In the genomic region with DNA sequence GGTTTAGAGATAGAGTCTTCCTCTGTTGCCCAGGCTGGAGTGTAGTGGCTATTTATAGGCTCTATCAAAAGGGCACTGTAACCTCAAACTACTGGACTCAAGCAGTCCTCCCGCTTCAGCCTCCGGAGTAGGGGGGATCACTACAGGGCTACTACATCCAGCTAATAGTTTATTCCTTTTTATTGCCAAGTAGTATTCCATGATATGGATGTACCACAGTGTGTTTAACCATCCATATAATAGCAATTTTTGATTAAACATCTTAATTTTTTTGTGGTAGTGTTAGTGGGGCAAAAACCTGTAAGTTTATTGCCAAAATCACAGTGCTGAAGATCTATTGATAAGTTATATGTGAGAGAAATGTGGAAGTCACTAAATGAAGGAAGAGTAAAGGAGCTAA, we compare ENCODE assay signal across 1 cellular context.
TF ChIP-seq lines count a peak whose summit lies in the region.

No MANE protein-coding gene starts in this region.

TF ChIP-seq in HepG2, 621 proteins besides CTCF, POLR2A, EP300 and RAD21:
- no peak for TF ChIP-seq ZNF274 (CRISPR knock-in tag; IDR thresholded peaks at IDR 0.05)
- no peak for TF ChIP-seq JDP2 (CRISPR knock-in tag; IDR thresholded peaks at IDR 0.05; ENCODE audit: borderline replicate concordance)
- TF ChIP-seq, protein P1, sequence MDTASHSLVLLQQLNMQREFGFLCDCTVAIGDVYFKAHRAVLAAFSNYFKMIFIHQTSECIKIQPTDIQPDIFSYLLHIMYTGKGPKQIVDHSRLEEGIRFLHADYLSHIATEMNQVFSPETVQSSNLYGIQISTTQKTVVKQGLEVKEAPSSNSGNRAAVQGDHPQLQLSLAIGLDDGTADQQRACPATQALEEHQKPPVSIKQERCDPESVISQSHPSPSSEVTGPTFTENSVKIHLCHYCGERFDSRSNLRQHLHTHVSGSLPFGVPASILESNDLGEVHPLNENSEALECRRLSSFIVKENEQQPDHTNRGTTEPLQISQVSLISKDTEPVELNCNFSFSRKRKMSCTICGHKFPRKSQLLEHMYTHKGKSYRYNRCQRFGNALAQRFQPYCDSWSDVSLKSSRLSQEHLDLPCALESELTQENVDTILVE (CRISPR knock-in tag; IDR thresholded peaks at IDR 0.05): no peak
- TF ChIP-seq ZMAT3 (CRISPR knock-in tag; conservative IDR thresholded peaks at IDR 0.05): no peak
- no peak for TF ChIP-seq HNRNPH1 (optimal IDR thresholded peaks at IDR 0.05; ENCODE audit: low read depth, low read length)
- no peak for TF ChIP-seq SOX6 (IDR thresholded peaks at IDR 0.05)
- no peak for TF ChIP-seq SOX6 (CRISPR knock-in tag; IDR thresholded peaks at IDR 0.05)
- TF ChIP-seq SMAD3 (CRISPR knock-in tag; IDR thresholded peaks at IDR 0.05): no peak
- no peak for TF ChIP-seq MNT (IDR thresholded peaks at IDR 0.05)
- TF ChIP-seq TBX2 (CRISPR knock-in tag; IDR thresholded peaks at IDR 0.05; ENCODE audit: borderline replicate concordance): no peak
TF ChIP-seq in HepG2: peak in this region for 0.
